23 cellular contexts compared by ENCODE assay signal in the genomic region with DNA sequence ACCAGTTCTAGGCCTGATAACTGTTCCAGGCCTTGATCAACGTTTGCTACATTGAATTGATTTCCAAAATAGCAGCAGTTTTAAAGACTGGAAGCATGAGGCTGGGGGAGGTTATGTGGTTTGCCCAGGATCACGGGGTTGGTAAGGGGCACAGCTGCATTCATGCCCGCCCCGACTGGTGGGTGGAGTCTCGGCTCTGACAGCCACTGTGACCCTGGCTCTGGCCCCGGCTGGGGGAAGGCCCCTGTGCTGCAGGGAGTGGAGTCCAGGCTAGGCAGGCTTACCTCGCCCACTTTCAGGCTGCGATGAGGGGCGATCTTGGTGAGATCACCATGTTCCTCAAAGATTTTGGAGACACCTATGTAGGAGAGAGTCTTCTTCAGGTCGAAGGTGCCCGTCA. TPM values are rescaled to one million over a fixed set of nuclear protein-coding genes. Genes with fewer than 3 reads are reported as not detected.
DNase-seq lines count a peak whose midpoint lies in the region; ATAC-seq, FAIRE-seq and TF ChIP-seq lines count a peak whose summit lies in the region.
"Had no signal": no experiment of that assay in that cellular context is flagged by ENCODE, and none has a peak within 500 bp of the region (broad histone marks: within the 10 kb centered on the region; RNA-seq: fewer than 3 reads in every experiment).

No MANE protein-coding gene starts in this region.

- H3K27ac ChIP-seq in BLaER1 (peak overlapping the region; percentile 52), DOHH2 (ENCODE audit: low read depth, low read length) (no peak overlapping the region)
- H3K27ac ChIP-seq: 22Rv1 had no signal

- in situ Hi-C loops in G401 (cut with HindIII; ENCODE audit: low sequenced_read_pairs) = no loop called here

- DNase-seq in activated B cell treated with CpG ODN at 0.5 μM for 24 hours (no peak), iPS-NIHi11 (ENCODE audit: low spot score) (peak; percentile 23), GM19239 (ENCODE audit: insufficient read length, low spot score) (no peak), G401 (ENCODE audit: low spot score) (no peak)
- DNase-seq in stimulated activated CD4-positive, alpha-beta T cell treated with anti-CD3 and anti-CD28 coated beads, Interleukin-2, amount 100 ng/mL, for 24 hours = no peak
- DNase-seq: C1 segment of cervical spinal cord; Caco-2; CD4-positive, CD25-positive, alpha-beta regulatory T cell; CD8-positive, alpha-beta T cell; DMS153; GOT3; HFFc6 had no signal

- no peaks in the 10 kb centered on the region for H3K9me3 ChIP-seq in BLaER1
- H3K9me3 ChIP-seq in DOHH2 (ENCODE audit: control insufficient read depth, insufficient read depth, low read length) = no peaks in the 10 kb centered on the region
- H3K9me3 ChIP-seq: Caco-2, HAP-1 had no signal

- H3K4me3 Mint-ChIP-seq in activated B cell treated with CpG ODN at 0.5 μM for 24 hours = no peak overlapping the region
- H3K4me3 Mint-ChIP-seq: B cell; CD4-positive, CD25-positive, alpha-beta regulatory T cell; CD8-positive, alpha-beta T cell; HFFc6 had no signal

- H3K27me3 Mint-ChIP-seq in activated B cell treated with CpG ODN at 0.5 μM for 24 hours = peaks cover 11% of the 10 kb centered on the region

- H3K79me2 ChIP-seq in DOHH2 (ENCODE audit: control insufficient read depth, low read length) = no peaks in the 10 kb centered on the region

- FAIRE-seq in GM19239 (lab: Jason Lieb, UNC) = no peak
- FAIRE-seq: A204.1, G401.6, GM12892, H54 had no signal

- ATAC-seq in activated B cell treated with CpG ODN at 0.5 μM for 24 hours (ENCODE audit: low read depth) = peak; percentile 18
- no peak for ATAC-seq in GM19351 (IDR thresholded peaks at IDR 0.05; ENCODE audit: unreplicated experiment)
- ATAC-seq: CD8-positive, alpha-beta T cell had no signal

- no peaks in the 10 kb centered on the region for H3K36me3 ChIP-seq in BLaER1
- no peaks in the 10 kb centered on the region for H3K36me3 ChIP-seq in DOHH2 (ENCODE audit: control insufficient read depth, low read length)
- H3K36me3 ChIP-seq: HAP-1 had no signal

- no peaks in the 10 kb centered on the region for H3K36me3 Mint-ChIP-seq in activated B cell treated with CpG ODN at 0.5 μM for 24 hours (ENCODE audit: low read depth)
- H3K36me3 Mint-ChIP-seq: CD4-positive, CD25-positive, alpha-beta regulatory T cell; CD8-positive, alpha-beta T cell had no signal

- CTCF ChIA-PET in activated B cell treated with CpG ODN at 0.5 μM for 24 hours (lab: Charles Lee) = no interaction called here

- no peaks in the 10 kb centered on the region for H3K9me2 ChIP-seq in DOHH2 (replicated peaks; ENCODE audit: control insufficient read depth, low read length)

- H3K4me2 ChIP-seq in BLaER1 (peak overlapping the region; percentile 73), DOHH2 (ENCODE audit: low read length) (peak overlapping the region; percentile 21)

- H3F3A ChIP-seq in DOHH2 (ENCODE audit: control insufficient read depth, insufficient read depth) = peaks cover 10% of the 10 kb centered on the region

- H3K4me1 Mint-ChIP-seq in activated B cell treated with CpG ODN at 0.5 μM for 24 hours = peaks cover 5% of the 10 kb centered on the region

- no peak overlapping the region for H3K27ac Mint-ChIP-seq in activated B cell treated with CpG ODN at 0.5 μM for 24 hours
- H3K27ac Mint-ChIP-seq: B cell; CD4-positive, CD25-positive, alpha-beta regulatory T cell; CD8-positive, alpha-beta T cell; HFFc6 had no signal

- POLR2A ChIA-PET in activated B cell treated with CpG ODN at 0.5 μM for 24 hours (lab: Charles Lee) = no interaction called here

- no peak overlapping the region for H3K9ac ChIP-seq in BLaER1

- no peaks in the 10 kb centered on the region for H4K20me1 ChIP-seq in BLaER1
- H4K20me1 ChIP-seq in DOHH2 (ENCODE audit: control insufficient read depth, insufficient read depth, low read depth, low read length) = no peaks in the 10 kb centered on the region

- intact Hi-C loops in activated B cell treated with CpG ODN at 0.5 μM for 24 hours (cut with micrococcal nuclease) = loop anchor here (10.0 kb wide), 1 partner anchor 135 kb away; no protein-coding TSS in a partner anchor

- no peak overlapping the region for H3K4me3 ChIP-seq in BLaER1
- H3K4me3 ChIP-seq in DOHH2 (ENCODE audit: low read length) = no peak overlapping the region
- H3K4me3 ChIP-seq: HAP-1 had no signal

- H3K9me3 Mint-ChIP-seq in activated B cell treated with CpG ODN at 0.5 μM for 24 hours = no peaks in the 10 kb centered on the region
- H3K9me3 Mint-ChIP-seq: CD8-positive, alpha-beta T cell had no signal

- no peak for TF ChIP-seq CTCF in DOHH2 (IDR thresholded peaks at IDR 0.05; ENCODE audit: low read depth, low read length, poor library complexity, severe bottlenecking)
- TF ChIP-seq CTCF in activated B cell treated with CpG ODN at 0.5 μM for 24 hours (IDR thresholded peaks at IDR 0.05) = no peak

- H3K4me1 ChIP-seq in BLaER1 = peaks cover 40% of the 10 kb centered on the region
- H3K4me1 ChIP-seq in DOHH2 (ENCODE audit: control insufficient read depth, low read length) = peaks cover 68% of the 10 kb centered on the region
- H3K4me1 ChIP-seq: Caco-2 had no signal

- no peaks in the 10 kb centered on the region for H3K27me3 ChIP-seq in BLaER1
- H3K27me3 ChIP-seq in DOHH2 (ENCODE audit: control insufficient read depth, low read length) = no peaks in the 10 kb centered on the region; the same call in none of the 2 replicates

RNA-seq across cellular contexts. Expression of a gene that starts 13.3 kb away (rescaled TPM):
- 0.24 and 0.40 TPM in 2 replicates for total RNA-seq in activated B cell treated with CpG ODN at 0.5 μM for 24 hours
- not detected in 2 replicates for total RNA-seq in G401 (2014; rRNA removed; shearing (Covaris generic))
- total RNA-seq: Caco-2; CD4-positive, CD25-positive, alpha-beta regulatory T cell; CD8-positive, alpha-beta T cell; HFFc6 had no signal

RNA-seq across cellular contexts. Expression of a gene that starts 19.9 kb away (rescaled TPM):
- total RNA-seq in activated B cell treated with CpG ODN at 0.5 μM for 24 hours = not detected in 2 replicates
- total RNA-seq in G401 (2014; rRNA removed; shearing (Covaris generic)) = not detected in 2 replicates
- total RNA-seq: B cell; Caco-2; CD4-positive, CD25-positive, alpha-beta regulatory T cell; CD8-positive, alpha-beta T cell; Daoy; HFFc6 had no signal

RNA-seq across cellular contexts. Expression of a gene that starts 36.7 kb away (rescaled TPM):
- total RNA-seq in activated B cell treated with CpG ODN at 0.5 μM for 24 hours = not detected in 2 replicates
- not detected in 2 replicates for total RNA-seq in G401 (2014; rRNA removed; shearing (Covaris generic))
- total RNA-seq: B cell; CD4-positive, CD25-positive, alpha-beta regulatory T cell; CD8-positive, alpha-beta T cell; Daoy; HFFc6 had no signal
